In the genomic region with DNA sequence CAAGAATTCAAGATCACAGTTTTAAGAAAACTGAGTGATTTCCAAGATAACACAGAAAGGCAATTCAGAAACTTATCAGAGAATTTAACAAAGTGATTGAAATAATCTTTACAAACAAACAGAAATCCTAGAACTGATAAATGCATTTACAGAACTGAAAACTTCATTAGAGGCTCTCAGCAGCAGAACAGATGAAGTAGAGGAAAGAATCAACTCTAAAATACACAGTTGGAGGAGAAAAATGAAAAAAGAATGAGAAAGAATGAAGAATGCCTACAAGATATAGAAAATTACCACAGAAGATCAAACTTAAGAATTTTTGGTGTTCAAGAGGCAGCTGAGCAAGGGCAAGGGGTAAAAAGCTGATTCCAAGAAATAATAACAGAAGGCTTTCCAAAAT, we compare ENCODE assay signal across 9 cellular contexts.
"Had no signal": no experiment of that assay in that cellular context is flagged by ENCODE, and none has a peak within 500 bp of the region (broad histone marks: within the 10 kb centered on the region; RNA-seq: fewer than 3 reads in every experiment).

No MANE protein-coding gene starts in this region.

- H3K27ac Mint-ChIP-seq: GM23338, H9, IgD-negative memory B cell had no signal

- FAIRE-seq: H1, H54, HTR-8/SVneo had no signal

- ATAC-seq: GM23338 had no signal

- H3K4me2 ChIP-seq: GM23338 had no signal

- DNase-seq: H9, HCEC 1CT, HFFc6, KG1 had no signal

- H2AFZ ChIP-seq: GM23338 had no signal

- H3K4me3 ChIP-seq: GM23338 had no signal

- H3K4me1 Mint-ChIP-seq: GM23338, H9, IgD-negative memory B cell had no signal

- H3K4me3 Mint-ChIP-seq: GM23338, H9, IgD-negative memory B cell had no signal

- H3K9me3 Mint-ChIP-seq: GM23338, HFFc6 had no signal
